In genomic region chr9:34379334-34380033, GRCh38 we compare ENCODE assay signal across 7 cellular contexts. TPM values are rescaled to one million over a fixed set of nuclear protein-coding genes. Genes with fewer than 3 reads are reported as not detected.
A peak's percentile ranks its signal among the peaks of the same experiment; 100 is the strongest.
DNase-seq lines count a peak whose midpoint lies in the region; ATAC-seq, FAIRE-seq and TF ChIP-seq lines count a peak whose summit lies in the region.

No MANE protein-coding gene starts in this region.

- H3K27me3 ChIP-seq in Peyer's patch, result no peaks in the 10 kb centered on the region

- ATAC-seq in natural killer cell, result peak; percentile 48 to 67 (median 52)
- ATAC-seq in stimulated activated memory B cell treated with anti-CD40 and anti-IgM and Interleukin-4, amounts not matched to agents 10 μg/mL and 1 μg/mL and 100 μg/mL, for 72 hours, result peak; percentile 46

- intact Hi-C loops in activated T-helper 1 cell treated with anti-CD3 and anti-CD28 coated beads, Interleukin-12 subunit alpha, Interleukin-12 subunit beta, Interleukin-2, Interleukin-4 antibody, amounts not matched to agents 30 ng/mL and 10 ng/mL and 1 ng/mL, durations not matched to agents 14 hours and 24 hours and 36 hours (cut with micrococcal nuclease), result loop anchor here (1.0 to 2.0 kb wide), 7 partner anchors 47 to 563 kb away; partner anchors contain the start of genes DCAF12, DNAI1, FAM219A and UBE2R2
- intact Hi-C loops in natural killer cell (cut with micrococcal nuclease), result loop anchor here (2.0 to 10.0 kb wide), 4 partner anchors 79 to 562 kb away; partner anchors contain the start of genes DCAF12, DNAI1, FAM219A and UBAP2

- no peaks in the 10 kb centered on the region for H3K9me3 ChIP-seq in Peyer's patch

- no peaks in the 10 kb centered on the region for H3K36me3 ChIP-seq in Peyer's patch

- peaks cover 55% of the 10 kb centered on the region for H3K4me1 Mint-ChIP-seq in activated T-helper 1 cell treated with anti-CD3 and anti-CD28 coated beads, Interleukin-12 subunit alpha, Interleukin-12 subunit beta, Interleukin-2, Interleukin-4 antibody, amounts not matched to agents 30 ng/mL and 10 ng/mL and 1 ng/mL, durations not matched to agents 14 hours and 24 hours and 36 hours (ENCODE audit: low read depth)
- H3K4me1 Mint-ChIP-seq in natural killer cell, result peaks cover 44 to 49% of the 10 kb centered on the region in 2 donors
- H3K4me1 Mint-ChIP-seq in stimulated activated memory B cell treated with anti-CD40 and anti-IgM and Interleukin-4, amounts not matched to agents 10 μg/mL and 1 μg/mL and 100 μg/mL, for 72 hours, result peaks cover 32% of the 10 kb centered on the region

- peak; percentile 95 for FAIRE-seq in GM12892 (lab: Jason Lieb, UNC)

- DNase-seq in GM12892 (ENCODE audit: insufficient read length) (peak; percentile 78), Peyer's patch (peak; percentile 86 to 96 (median 95)), fibroblast of pulmonary artery (ENCODE audit: low read depth) (peak; percentile 90), natural killer cell (peak; percentile 78)
- DNase-seq in Jurkat, Clone E6-1 (ENCODE audit: low read depth, low spot score), result peak; percentile 84
- DNase-seq in activated T-helper 1 cell treated with anti-CD3 and anti-CD28 coated beads, Interleukin-12 subunit alpha, Interleukin-12 subunit beta, Interleukin-2, Interleukin-4 antibody, amounts not matched to agents 30 ng/mL and 10 ng/mL and 1 ng/mL, durations not matched to agents 14 hours and 24 hours and 36 hours (ENCODE audit: low spot score), result peak; percentile 87

- H3K4me1 ChIP-seq in Peyer's patch, result peaks cover 7 to 32% (median 15%) of the 10 kb centered on the region in 4 donors

- H3K36me3 Mint-ChIP-seq in activated T-helper 1 cell treated with anti-CD3 and anti-CD28 coated beads, Interleukin-12 subunit alpha, Interleukin-12 subunit beta, Interleukin-2, Interleukin-4 antibody, amounts not matched to agents 30 ng/mL and 10 ng/mL and 1 ng/mL, durations not matched to agents 14 hours and 24 hours and 36 hours (ENCODE audit: low read depth), result no peaks in the 10 kb centered on the region
- H3K36me3 Mint-ChIP-seq in natural killer cell, result no peaks in the 10 kb centered on the region
- no peaks in the 10 kb centered on the region for H3K36me3 Mint-ChIP-seq in stimulated activated memory B cell treated with anti-CD40 and anti-IgM and Interleukin-4, amounts not matched to agents 10 μg/mL and 1 μg/mL and 100 μg/mL, for 72 hours

- no peaks in the 10 kb centered on the region for H3K9me3 Mint-ChIP-seq in activated T-helper 1 cell treated with anti-CD3 and anti-CD28 coated beads, Interleukin-12 subunit alpha, Interleukin-12 subunit beta, Interleukin-2, Interleukin-4 antibody, amounts not matched to agents 30 ng/mL and 10 ng/mL and 1 ng/mL, durations not matched to agents 14 hours and 24 hours and 36 hours
- no peaks in the 10 kb centered on the region for H3K9me3 Mint-ChIP-seq in natural killer cell
- H3K9me3 Mint-ChIP-seq in stimulated activated memory B cell treated with anti-CD40 and anti-IgM and Interleukin-4, amounts not matched to agents 10 μg/mL and 1 μg/mL and 100 μg/mL, for 72 hours, result no peaks in the 10 kb centered on the region

- H3K4me3 ChIP-seq in Jurkat, Clone E6-1 (ENCODE audit: low read length), result peak overlapping the region; percentile 45
- H3K4me3 ChIP-seq in Peyer's patch, result peak overlapping the region; percentile 42 to 61 (median 54)
- peak overlapping the region; percentile 48 for H3K4me3 ChIP-seq in fibroblast of pulmonary artery (replicated peaks; ENCODE audit: low read depth, low read length)

- peak overlapping the region; percentile 85 for H3K27ac Mint-ChIP-seq in activated T-helper 1 cell treated with anti-CD3 and anti-CD28 coated beads, Interleukin-12 subunit alpha, Interleukin-12 subunit beta, Interleukin-2, Interleukin-4 antibody, amounts not matched to agents 30 ng/mL and 10 ng/mL and 1 ng/mL, durations not matched to agents 14 hours and 24 hours and 36 hours
- H3K27ac Mint-ChIP-seq in natural killer cell, result peak overlapping the region; percentile 1 to 72
- peak overlapping the region; percentile 3 for H3K27ac Mint-ChIP-seq in stimulated activated memory B cell treated with anti-CD40 and anti-IgM and Interleukin-4, amounts not matched to agents 10 μg/mL and 1 μg/mL and 100 μg/mL, for 72 hours

- TF ChIP-seq POLR2A in GM12892 (IDR thresholded peaks at IDR 0.05; ENCODE audit: low read depth, low read length) (no peak), Peyer's patch (IDR thresholded peaks at IDR 0.05) (peak in 1 of 2 donors; percentile 34)

- peak overlapping the region; percentile 37 to 85 (median 68) for H3K27ac ChIP-seq in Peyer's patch

- peak overlapping the region; percentile 86 for H3K4me3 Mint-ChIP-seq in activated T-helper 1 cell treated with anti-CD3 and anti-CD28 coated beads, Interleukin-12 subunit alpha, Interleukin-12 subunit beta, Interleukin-2, Interleukin-4 antibody, amounts not matched to agents 30 ng/mL and 10 ng/mL and 1 ng/mL, durations not matched to agents 14 hours and 24 hours and 36 hours
- H3K4me3 Mint-ChIP-seq in natural killer cell, result peak overlapping the region; percentile 87
- H3K4me3 Mint-ChIP-seq in stimulated activated memory B cell treated with anti-CD40 and anti-IgM and Interleukin-4, amounts not matched to agents 10 μg/mL and 1 μg/mL and 100 μg/mL, for 72 hours, result peak overlapping the region; percentile 87

- TF ChIP-seq CTCF in Peyer's patch (IDR thresholded peaks at IDR 0.05) (peak; percentile 83 to 99 (median 97)), fibroblast of pulmonary artery (IDR thresholded peaks at IDR 0.05; ENCODE audit: low read length, missing control alignments) (peak; percentile 100), natural killer cell (IDR thresholded peaks at IDR 0.05) (peak; percentile 92)

- H3K27me3 Mint-ChIP-seq in activated T-helper 1 cell treated with anti-CD3 and anti-CD28 coated beads, Interleukin-12 subunit alpha, Interleukin-12 subunit beta, Interleukin-2, Interleukin-4 antibody, amounts not matched to agents 30 ng/mL and 10 ng/mL and 1 ng/mL, durations not matched to agents 14 hours and 24 hours and 36 hours (ENCODE audit: insufficient read depth), result peaks cover 19% of the 10 kb centered on the region
- peaks cover 5 to 11% of the 10 kb centered on the region in 2 donors for H3K27me3 Mint-ChIP-seq in natural killer cell (ENCODE audit: low read depth in 2 of 2)
- H3K27me3 Mint-ChIP-seq in stimulated activated memory B cell treated with anti-CD40 and anti-IgM and Interleukin-4, amounts not matched to agents 10 μg/mL and 1 μg/mL and 100 μg/mL, for 72 hours, result no peaks in the 10 kb centered on the region

RNA-seq across cellular contexts. Expression of gene MYORG, which starts 2.8 kb away (rescaled TPM):
- 0.15 TPM for polyA plus RNA-seq in GM12892 (2012; ENCODE audit: missing spikeins)
- polyA plus RNA-seq in Jurkat, Clone E6-1 (2012; ENCODE audit: insufficient read depth, insufficient read length), result 2.1 TPM
- total RNA-seq in Peyer's patch (10 to 100 TPM in 3 of 4 donors, 1 to 10 TPM in 1; 7.4 to 97.2 (median 88.3) TPM), natural killer cell (under 1 TPM; 0.58 to 0.93 (median 0.92) TPM)
- total RNA-seq in activated T-helper 1 cell treated with anti-CD3 and anti-CD28 coated beads, Interleukin-12 subunit alpha, Interleukin-12 subunit beta, Interleukin-2, Interleukin-4 antibody, amounts not matched to agents 30 ng/mL and 10 ng/mL and 1 ng/mL, durations not matched to agents 14 hours and 24 hours and 36 hours, result 1.0 and 1.9 TPM in 2 replicates

RNA-seq across cellular contexts. Expression of gene NUDT2, which starts 50.1 kb away (rescaled TPM):
- polyA plus RNA-seq in GM12892 (2012; ENCODE audit: missing spikeins), result 42.5 TPM
- 68.5 TPM for polyA plus RNA-seq in Jurkat, Clone E6-1 (2012; ENCODE audit: insufficient read depth, insufficient read length)
- total RNA-seq in Peyer's patch (10 to 100 TPM in 3 of 4 donors, not detected in 1; 13.8 to 20.0 (median 14.7) TPM), natural killer cell (10 to 100 TPM in 1 of 3 donors, 1 to 10 TPM in 2; 8.5 to 15.7 (median 9.4) TPM)
- total RNA-seq in activated T-helper 1 cell treated with anti-CD3 and anti-CD28 coated beads, Interleukin-12 subunit alpha, Interleukin-12 subunit beta, Interleukin-2, Interleukin-4 antibody, amounts not matched to agents 30 ng/mL and 10 ng/mL and 1 ng/mL, durations not matched to agents 14 hours and 24 hours and 36 hours, result 31.0 TPM in 2 replicates

RNA-seq across cellular contexts. Expression of gene KIF24, which starts 50.4 kb away (rescaled TPM):
- polyA plus RNA-seq in GM12892 (2012; ENCODE audit: missing spikeins), result 2.1 TPM
- polyA plus RNA-seq in Jurkat, Clone E6-1 (2012; ENCODE audit: insufficient read depth, insufficient read length), result 8.1 TPM
- total RNA-seq in Peyer's patch (1 to 10 TPM; 2.1 to 5.2 (median 2.9) TPM), natural killer cell (under 1 TPM; 0.28 to 0.50 (median 0.30) TPM)
- 5.8 and 6.1 TPM in 2 replicates for total RNA-seq in activated T-helper 1 cell treated with anti-CD3 and anti-CD28 coated beads, Interleukin-12 subunit alpha, Interleukin-12 subunit beta, Interleukin-2, Interleukin-4 antibody, amounts not matched to agents 30 ng/mL and 10 ng/mL and 1 ng/mL, durations not matched to agents 14 hours and 24 hours and 36 hours

Comparison
In these comparisons a context has a peak if more than half of its experiments do, and no peak if none do; other contexts are left out.
1. Peak in every context shown above with its lines: DNase-seq, ATAC-seq, H3K4me3 ChIP-seq and H3K27ac ChIP-seq.
2. H3K27ac Mint-ChIP-seq: peak in every context shown above with its lines; median percentile 85 in activated T-helper 1 cell treated with anti-CD3 and anti-CD28 coated beads, Interleukin-12 subunit alpha, Interleukin-12 subunit beta, Interleukin-2, Interleukin-4 antibody, amounts not matched to agents 30 ng/mL and 10 ng/mL and 1 ng/mL, durations not matched to agents 14 hours and 24 hours and 36 hours; 36 in natural killer cell; 3 in stimulated activated memory B cell treated with anti-CD40 and anti-IgM and Interleukin-4, amounts not matched to agents 10 μg/mL and 1 μg/mL and 100 μg/mL, for 72 hours.